ENCODE assay signal across 8 cellular contexts in the genomic region with DNA sequence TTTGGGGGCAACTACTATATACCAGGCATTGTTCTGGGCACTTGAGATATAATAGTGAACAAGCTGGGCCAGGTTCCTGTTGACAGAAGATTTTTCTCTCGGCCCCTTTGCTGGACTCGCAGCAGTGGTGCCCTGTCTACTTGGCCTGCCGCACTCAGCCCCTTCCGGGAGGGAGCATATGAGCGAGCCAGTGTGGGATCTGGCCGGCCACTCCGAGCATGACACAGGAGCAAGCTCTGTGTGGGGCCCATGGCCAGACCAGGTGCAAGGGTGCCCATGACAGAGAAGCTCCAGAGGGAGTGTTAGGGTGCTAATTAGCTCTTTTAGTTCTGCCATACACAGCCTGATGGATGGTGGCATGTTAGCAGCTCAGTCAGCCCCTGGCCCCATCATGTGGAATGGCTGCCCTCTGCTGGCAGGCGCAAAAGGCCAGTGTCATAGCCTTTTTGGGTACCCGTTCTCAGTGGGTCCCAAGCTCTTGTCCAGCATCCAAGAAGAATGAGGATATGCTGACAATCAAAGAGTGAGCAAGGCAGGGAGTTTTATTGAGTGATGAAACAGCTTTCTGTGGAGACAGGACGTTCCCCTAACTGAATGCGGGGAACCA. TPM values are rescaled to one million over a fixed set of nuclear protein-coding genes. Genes with fewer than 3 reads are reported as not detected.
DNase-seq lines count a peak whose midpoint lies in the region; ATAC-seq and TF ChIP-seq lines count a peak whose summit lies in the region.

No MANE protein-coding gene starts in this region.

- CTCF ChIA-PET in activated CD8-positive, alpha-beta memory T cell treated with anti-CD3 and anti-CD28 coated beads, Interleukin-2, amount 10 ng/mL, durations not matched to agents 7 days and 5 days (lab: Charles Lee) = interaction anchor here (0.9 to 1.9 kb wide), 5 partner anchors 10 to 357 kb away, joined by 3 to 8 read pairs (median 4); no protein-coding TSS in a partner anchor

- H3K27me3 Mint-ChIP-seq in activated CD8-positive, alpha-beta memory T cell treated with anti-CD3 and anti-CD28 coated beads, Interleukin-2, amount 10 ng/mL, durations not matched to agents 7 days and 5 days = peaks cover 24% of the 10 kb centered on the region

- no peaks in the 10 kb centered on the region for H3K4me1 Mint-ChIP-seq in activated CD8-positive, alpha-beta memory T cell treated with anti-CD3 and anti-CD28 coated beads, Interleukin-2, amount 10 ng/mL, durations not matched to agents 7 days and 5 days

- peak; percentile 23 for ATAC-seq in activated CD8-positive, alpha-beta memory T cell treated with anti-CD3 and anti-CD28 coated beads, Interleukin-2, amount 10 ng/mL, durations not matched to agents 7 days and 5 days

- no peak overlapping the region for H3K27ac Mint-ChIP-seq in activated CD8-positive, alpha-beta memory T cell treated with anti-CD3 and anti-CD28 coated beads, Interleukin-2, amount 10 ng/mL, durations not matched to agents 7 days and 5 days

- no peaks in the 10 kb centered on the region for H3K36me3 Mint-ChIP-seq in activated CD8-positive, alpha-beta memory T cell treated with anti-CD3 and anti-CD28 coated beads, Interleukin-2, amount 10 ng/mL, durations not matched to agents 7 days and 5 days

- peak; percentile 18 for TF ChIP-seq CTCF in foreskin fibroblast (IDR thresholded peaks at IDR 0.05; ENCODE audit: low read depth, low read length)

- H3K4me3 ChIP-seq in foreskin fibroblast (ENCODE audit: low read depth in 1 of 2, low read length in 2 of 2) = no peak overlapping the region

- H3K9me3 Mint-ChIP-seq in activated CD8-positive, alpha-beta memory T cell treated with anti-CD3 and anti-CD28 coated beads, Interleukin-2, amount 10 ng/mL, durations not matched to agents 7 days and 5 days (ENCODE audit: low read depth) = no peaks in the 10 kb centered on the region

- H3K4me3 Mint-ChIP-seq in activated CD8-positive, alpha-beta memory T cell treated with anti-CD3 and anti-CD28 coated beads, Interleukin-2, amount 10 ng/mL, durations not matched to agents 7 days and 5 days = no peak overlapping the region

- no peak for DNase-seq in activated CD8-positive, alpha-beta memory T cell treated with anti-CD3 and anti-CD28 coated beads, Interleukin-2, amount 10 ng/mL, durations not matched to agents 7 days and 5 days
- DNase-seq in activated CD8-positive, alpha-beta memory T cell treated with anti-CD3 and anti-CD28 coated beads for 24 hours = no peak
- DNase-seq in RKO (ENCODE audit: low spot score) (peak; percentile 52), foreskin fibroblast (peak in 1 of 2 donors; percentile 10), cerebellar nuclear complex (lab: John Stamatoyannopoulos, UW) (no peak), NOMO-1 treated with dmso at 0.1 percent for 144 hours (lab: John Stamatoyannopoulos, UW; ENCODE audit: unreplicated experiment) (no peak), DMS153 treated with DMSO at 0.1 percent for 48 hours (lab: John Stamatoyannopoulos, UW; ENCODE audit: unreplicated experiment) (no peak)
- DNase-seq in stimulated activated CD4-positive, alpha-beta T cell treated with anti-CD3 and anti-CD28 coated beads, Interleukin-4, amount 100 ng/mL, for 24 hours = peak; percentile 21

RNA-seq across cellular contexts. Expression of a gene that starts 9.3 kb away (rescaled TPM):
- total RNA-seq in activated CD8-positive, alpha-beta memory T cell treated with anti-CD3 and anti-CD28 coated beads, Interleukin-2, amount 10 ng/mL, durations not matched to agents 7 days and 5 days = under 1 TPM in 1 of 2 experiments, not detected in 1; 0.09 TPM

Comparison
In these comparisons a context has a peak if more than half of its experiments do, and no peak if none do; other contexts are left out.
1. DNase-seq: peak in RKO (single experiment) and stimulated activated CD4-positive, alpha-beta T cell treated with anti-CD3 and anti-CD28 coated beads, Interleukin-4, amount 100 ng/mL, for 24 hours (single experiment); none in activated CD8-positive, alpha-beta memory T cell treated with anti-CD3 and anti-CD28 coated beads, Interleukin-2, amount 10 ng/mL, durations not matched to agents 7 days and 5 days (single experiment), activated CD8-positive, alpha-beta memory T cell treated with anti-CD3 and anti-CD28 coated beads for 24 hours (single experiment), cerebellar nuclear complex (0 of 2), NOMO-1 treated with dmso at 0.1 percent for 144 hours (single experiment) and DMS153 treated with DMSO at 0.1 percent for 48 hours (single experiment).